ENCODE assay signal across 8 cellular contexts in genomic region chr9:35882265-35882848, GRCh38. TPM values are rescaled to one million over a fixed set of nuclear protein-coding genes. Genes with fewer than 3 reads are reported as not detected.
DNase-seq lines count a peak whose midpoint lies in the region; ATAC-seq, FAIRE-seq and TF ChIP-seq lines count a peak whose summit lies in the region.

No MANE protein-coding gene starts in this region.

- H3K4me1 ChIP-seq in endothelial cell of umbilical vein (ENCODE audit: control insufficient read depth, extremely low read depth, insufficient read depth, low read length): peaks cover 5% of the 10 kb centered on the region

- H3K27me3 ChIP-seq in endothelial cell of umbilical vein (ENCODE audit: control insufficient read depth in 2 of 2, insufficient read depth in 2 of 2, low read length in 2 of 2): peaks cover 4 to 17% of the 10 kb centered on the region in 2 experiments

- no peaks in the 10 kb centered on the region for H3K9me1 ChIP-seq in endothelial cell of umbilical vein (replicated peaks; ENCODE audit: control insufficient read depth, extremely low read depth, insufficient read depth, low read length)

- H3K4me3 ChIP-seq in endothelial cell of umbilical vein (replicated peaks in 1 of 3; ENCODE audit: insufficient read depth in 1 of 3, low read depth in 1 of 3, low read length in 3 of 3): no peak overlapping the region

- DNase-seq in C1 segment of cervical spinal cord (lab: John Stamatoyannopoulos, UW) (peak in 11 of 14 donors; percentile 26 to 84 (median 47)), HS-27A (ENCODE audit: low read depth) (peak; percentile 59), endothelial cell of umbilical vein (ENCODE audit: low read depth, low spot score) (peak; percentile 75), mucosa of gallbladder (ENCODE audit: low spot score) (peak; percentile 81)
- DNase-seq in NK-92 treated with Interleukin-12 subunit alpha and Interleukin-12 subunit beta, amount 100 ng/mL, for 24 hours (lab: John Stamatoyannopoulos, UW): peak; percentile 48
- peak; percentile 49 for DNase-seq in activated CD8-positive, alpha-beta memory T cell treated with anti-CD3 and anti-CD28 coated beads, Interleukin-2, amount 50 U/mL, for 1 hour (ENCODE audit: extremely low read depth)
- DNase-seq in stimulated activated CD8-positive, alpha-beta memory T cell treated with anti-CD3 and anti-CD28 coated beads, Interleukin-4, amount 100 ng/mL, for 4 hours (ENCODE audit: low read depth in 2 of 2, low spot score in 1 of 2): peak; percentile 54 to 70

- CTCF ChIA-PET in endothelial cell of umbilical vein (lab: Charles Lee): interaction anchor here (0.6 to 3.0 kb wide), 76 partner anchors 9 to 433 kb away, joined by 3 to 212 read pairs (median 5); partner anchors contain the start of genes CREB3, FAM221B, GBA2 and HINT2

- no peak overlapping the region for H3K4me2 ChIP-seq in endothelial cell of umbilical vein (ENCODE audit: insufficient read depth, low read length)

- H3K27ac ChIP-seq in endothelial cell of umbilical vein (ENCODE audit: insufficient read depth, low read depth, low read length): no peak overlapping the region

- dilution Hi-C loops in endothelial cell of umbilical vein (cut with MboI; ENCODE audit: extremely low pct_ligation_motif_present, low sequenced_read_pairs): no loop called here

- no peak overlapping the region for H3K9ac ChIP-seq in endothelial cell of umbilical vein (replicated peaks; ENCODE audit: extremely low read depth, insufficient read depth, low read length)

- no peak for ATAC-seq in HG03139 (IDR thresholded peaks at IDR 0.05; ENCODE audit: unreplicated experiment)

- no peak for TF ChIP-seq POLR2A in endothelial cell of umbilical vein (IDR thresholded peaks at IDR 0.05; ENCODE audit: low read depth, low read length)

- FAIRE-seq in endothelial cell of umbilical vein (lab: Jason Lieb, UNC): peak; percentile 82

- H3K79me2 ChIP-seq in endothelial cell of umbilical vein (ENCODE audit: control insufficient read depth, insufficient read depth, low read length): no peaks in the 10 kb centered on the region

- H3K9me3 ChIP-seq in endothelial cell of umbilical vein (replicated peaks; ENCODE audit: control insufficient read depth, insufficient read depth, low read length): no peaks in the 10 kb centered on the region

- POLR2A ChIA-PET in endothelial cell of umbilical vein (lab: Charles Lee): interaction anchor here (0.6 kb wide), 1 partner anchor 92 kb away, joined by 3 read pairs; no protein-coding TSS in a partner anchor

- no peak overlapping the region for H2AFZ ChIP-seq in endothelial cell of umbilical vein (ENCODE audit: low read depth, low read length)

- no peaks in the 10 kb centered on the region for H3K36me3 ChIP-seq in endothelial cell of umbilical vein (ENCODE audit: control insufficient read depth in 2 of 2, extremely low read depth in 1 of 2, insufficient read depth in 2 of 2, low read length in 2 of 2)

- H4K20me1 ChIP-seq in endothelial cell of umbilical vein (replicated peaks; ENCODE audit: control insufficient read depth, extremely low read depth, insufficient read depth, low read length): peaks cover 3% of the 10 kb centered on the region

- no TSS peak for BruUV-seq in endothelial cell of umbilical vein (replicated peaks; lab: Mats Ljungman, UMichigan)

- peak; percentile 91 to 96 for TF ChIP-seq CTCF in endothelial cell of umbilical vein (IDR thresholded peaks at IDR 0.05; ENCODE audit: extremely low read depth in 1 of 2, insufficient read depth in 1 of 2, low read depth in 1 of 2, low read length in 2 of 2)

- intact Hi-C loops in endothelial cell of umbilical vein (cut with micrococcal nuclease): loop anchor here (1.0 to 5.0 kb wide), 4 partner anchors 56 to 235 kb away; no protein-coding TSS in a partner anchor

TF ChIP-seq in endothelial cell of umbilical vein, 7 proteins besides CTCF, POLR2A, EP300 and RAD21:
- TF ChIP-seq MYC (IDR thresholded peaks at IDR 0.05; ENCODE audit: low read depth, low read length) (no peak), MAX (IDR thresholded peaks at IDR 0.05; ENCODE audit: insufficient read depth, insufficient read length) (no peak), POLR2AphosphoS5 (IDR thresholded peaks at IDR 0.05; ENCODE audit: insufficient read depth, low read depth, low read length) (no peak), EZH2 (IDR thresholded peaks at IDR 0.05; ENCODE audit: borderline replicate concordance, low read depth, low read length, severe bottlenecking) (no peak), GATA2 (IDR thresholded peaks at IDR 0.05; ENCODE audit: insufficient read depth, insufficient read length, low read depth, low read length) (no peak), JUN (IDR thresholded peaks at IDR 0.05; ENCODE audit: borderline replicate concordance, insufficient read depth, insufficient read length, low read depth) (no peak), FOS (IDR thresholded peaks at IDR 0.05; ENCODE audit: borderline replicate concordance, insufficient read depth, low read length) (no peak)

RNA-seq across cellular contexts. Expression of gene OR13J1, which starts 12.2 kb away (rescaled TPM):
- not detected in 2 replicates for total RNA-seq in endothelial cell of umbilical vein
- not detected in 2 replicates for polyA plus RNA-seq in endothelial cell of umbilical vein
- polyA plus RNA-seq in endothelial cell of umbilical vein (2011; cell fraction: cytosol; rRNA removed): not detected in 2 replicates
- polyA plus RNA-seq in endothelial cell of umbilical vein (2011; cell fraction: nucleus; rRNA removed): not detected in 2 replicates
- not detected in 2 replicates for polyA plus RNA-seq in endothelial cell of umbilical vein (2012)
- not detected in 2 replicates for polyA minus RNA-seq in endothelial cell of umbilical vein
- not detected for polyA minus RNA-seq in endothelial cell of umbilical vein (2011; cell fraction: cytosol; rRNA and poly(A)+ RNA removed)
- polyA minus RNA-seq in endothelial cell of umbilical vein (2011; cell fraction: nucleus; rRNA and poly(A)+ RNA removed): not detected in 2 replicates
- total RNA-seq in mucosa of gallbladder: not detected

RNA-seq across cellular contexts. Expression of gene HRCT1, which starts 23.6 kb away (rescaled TPM):
- 1.2 and 5.2 TPM in 2 replicates for total RNA-seq in endothelial cell of umbilical vein
- 7.0 and 9.9 TPM in 2 replicates for polyA plus RNA-seq in endothelial cell of umbilical vein
- polyA plus RNA-seq in endothelial cell of umbilical vein (2011; cell fraction: cytosol; rRNA removed): 6.2 and 7.1 TPM in 2 replicates
- polyA plus RNA-seq in endothelial cell of umbilical vein (2011; cell fraction: nucleus; rRNA removed): 2.4 and 2.9 TPM in 2 replicates
- 3.2 and 3.4 TPM in 2 replicates for polyA plus RNA-seq in endothelial cell of umbilical vein (2012)
- 0.51 and 2.2 TPM in 2 replicates for polyA minus RNA-seq in endothelial cell of umbilical vein
- not detected for polyA minus RNA-seq in endothelial cell of umbilical vein (2011; cell fraction: cytosol; rRNA and poly(A)+ RNA removed)
- polyA minus RNA-seq in endothelial cell of umbilical vein (2011; cell fraction: nucleus; rRNA and poly(A)+ RNA removed): 0.48 and 0.82 TPM in 2 replicates
- total RNA-seq in mucosa of gallbladder: 2.0 TPM

RNA-seq across cellular contexts. Expression of gene SPAAR, which starts 26.9 kb away (rescaled TPM):
- total RNA-seq in endothelial cell of umbilical vein (13.0 and 24.8 TPM in 2 replicates), mucosa of gallbladder (0.83 TPM)
- 20.8 and 23.0 TPM in 2 replicates for polyA plus RNA-seq in endothelial cell of umbilical vein
- polyA plus RNA-seq in endothelial cell of umbilical vein (2011; cell fraction: cytosol; rRNA removed): 15.2 and 16.0 TPM in 2 replicates
- polyA plus RNA-seq in endothelial cell of umbilical vein (2011; cell fraction: nucleus; rRNA removed): 10.6 and 11.8 TPM in 2 replicates
- polyA plus RNA-seq in endothelial cell of umbilical vein (2012): 14.3 and 25.3 TPM in 2 replicates
- polyA minus RNA-seq in endothelial cell of umbilical vein: 19.9 and 21.2 TPM in 2 replicates
- polyA minus RNA-seq in endothelial cell of umbilical vein (2011; cell fraction: cytosol; rRNA and poly(A)+ RNA removed): not detected
- 12.7 and 15.8 TPM in 2 replicates for polyA minus RNA-seq in endothelial cell of umbilical vein (2011; cell fraction: nucleus; rRNA and poly(A)+ RNA removed)

RNA-seq across cellular contexts. Expression of gene TMEM8B, which starts 53.3 kb away (rescaled TPM):
- total RNA-seq in endothelial cell of umbilical vein: 2.5 and 2.9 TPM in 2 replicates
- polyA plus RNA-seq in endothelial cell of umbilical vein: 3.6 and 3.8 TPM in 2 replicates
- 2.0 and 2.5 TPM in 2 replicates for polyA plus RNA-seq in endothelial cell of umbilical vein (2011; cell fraction: cytosol; rRNA removed)
- polyA plus RNA-seq in endothelial cell of umbilical vein (2011; cell fraction: nucleus; rRNA removed): 4.0 and 7.9 TPM in 2 replicates
- polyA plus RNA-seq in endothelial cell of umbilical vein (2012): 3.5 and 6.7 TPM in 2 replicates
- polyA minus RNA-seq in endothelial cell of umbilical vein: 1.9 and 2.5 TPM in 2 replicates
- polyA minus RNA-seq in endothelial cell of umbilical vein (2011; cell fraction: cytosol; rRNA and poly(A)+ RNA removed): 2.5 TPM
- 1.3 and 1.8 TPM in 2 replicates for polyA minus RNA-seq in endothelial cell of umbilical vein (2011; cell fraction: nucleus; rRNA and poly(A)+ RNA removed)
- 36.2 TPM for total RNA-seq in mucosa of gallbladder

RNA-seq across cellular contexts. Expression of gene FAM221B, which starts 53.8 kb away (rescaled TPM):
- total RNA-seq in endothelial cell of umbilical vein: not detected in 2 replicates
- not detected in 2 replicates for polyA plus RNA-seq in endothelial cell of umbilical vein
- polyA plus RNA-seq in endothelial cell of umbilical vein (2011; cell fraction: cytosol; rRNA removed): not detected in 2 replicates
- polyA plus RNA-seq in endothelial cell of umbilical vein (2011; cell fraction: nucleus; rRNA removed): not detected in 2 replicates
- polyA plus RNA-seq in endothelial cell of umbilical vein (2012): not detected in 2 replicates
- not detected in 2 replicates for polyA minus RNA-seq in endothelial cell of umbilical vein
- not detected for polyA minus RNA-seq in endothelial cell of umbilical vein (2011; cell fraction: cytosol; rRNA and poly(A)+ RNA removed)
- not detected in 2 replicates for polyA minus RNA-seq in endothelial cell of umbilical vein (2011; cell fraction: nucleus; rRNA and poly(A)+ RNA removed)
- not detected for total RNA-seq in mucosa of gallbladder
